9 cellular contexts compared by ENCODE assay signal in the genomic region with DNA sequence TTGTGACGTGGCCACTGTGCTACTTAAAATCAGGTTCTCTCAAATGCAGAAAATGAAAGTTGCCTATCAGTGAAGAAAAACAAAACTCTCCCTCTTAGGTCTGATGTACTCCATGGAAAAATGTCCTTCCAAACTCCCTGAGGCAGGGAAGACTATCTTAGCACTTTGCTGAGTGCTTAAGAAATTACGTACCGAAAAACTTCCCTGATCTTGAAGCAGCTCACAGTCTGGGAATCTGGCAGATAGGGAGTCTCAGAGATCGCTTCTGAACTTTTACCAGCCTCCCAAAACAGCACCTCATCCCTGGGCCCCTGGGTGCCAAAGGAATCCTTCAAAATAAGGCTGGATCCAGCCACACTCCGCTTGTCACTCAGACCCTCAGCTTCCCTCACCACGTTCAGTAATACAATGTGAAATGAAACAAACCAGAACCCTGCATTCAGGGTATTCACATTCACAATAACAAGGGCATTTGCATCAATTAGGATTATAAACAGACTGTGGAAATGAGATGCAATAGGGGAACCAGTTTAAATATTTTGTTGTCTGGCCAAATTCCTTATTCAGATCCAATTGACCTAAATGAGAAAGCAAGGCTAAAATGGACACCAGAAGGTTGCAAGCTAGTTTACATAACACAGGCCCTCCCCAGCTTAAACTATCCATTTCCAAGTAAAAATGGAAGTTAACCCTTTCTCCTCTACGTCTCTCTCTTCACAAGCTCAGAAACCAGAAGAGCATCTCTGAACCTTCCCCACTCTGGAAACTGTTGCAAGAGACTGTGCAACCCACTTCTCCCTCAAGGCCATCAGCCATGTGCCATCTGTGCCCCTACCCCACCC. TPM values are rescaled to one million over a fixed set of nuclear protein-coding genes. Genes with fewer than 3 reads are reported as not detected.
A peak's percentile ranks its signal among the peaks of the same experiment; 100 is the strongest.
DNase-seq lines count a peak whose midpoint lies in the region; ATAC-seq and TF ChIP-seq lines count a peak whose summit lies in the region.
"Had no signal": no experiment of that assay in that cellular context is flagged by ENCODE, and none has a peak within 500 bp of the region (broad histone marks: within the 10 kb centered on the region; RNA-seq: fewer than 3 reads in every experiment).

No MANE protein-coding gene starts in this region.

- DNase-seq in BJ (ENCODE audit: low read depth) = no peak
- peak; percentile 17 for DNase-seq in cerebellum (ENCODE audit: low spot score)
- DNase-seq in effector memory CD8-positive, alpha-beta T cell = no peak
- no peak for DNase-seq in OCI-M1 (lab: John Stamatoyannopoulos, UW)
- no peak for DNase-seq in NCI-H146 (lab: John Stamatoyannopoulos, UW)
- DNase-seq in NCI-H2107 (lab: John Stamatoyannopoulos, UW) = no peak

- H3K27me3 Mint-ChIP-seq in effector memory CD8-positive, alpha-beta T cell = peaks cover 28 to 42% of the 10 kb centered on the region in 2 donors

- CTCF ChIA-PET in BJ (lab: Yijun Ruan, JAX) = interaction anchor here (0.6 to 1.2 kb wide), 4 partner anchors 8 to 124 kb away, joined by 3 to 4 read pairs (median 3); no protein-coding TSS in a partner anchor

- H3K36me3 ChIP-seq in BJ (ENCODE audit: control insufficient read depth, insufficient read depth, low read length) (no peaks in the 10 kb centered on the region), mucosa of stomach (ENCODE audit: control insufficient read depth, insufficient read depth, low read length) (no peaks in the 10 kb centered on the region)
- H3K36me3 ChIP-seq: cardiac muscle cell had no signal

- ATAC-seq in HG03097 (IDR thresholded peaks at IDR 0.05; ENCODE audit: low FRiP score, unreplicated experiment) = peak; percentile 24
- ATAC-seq in effector memory CD8-positive, alpha-beta T cell (replicated peaks) = no peak

- H3K4me3 ChIP-seq in BJ (ENCODE audit: low read depth, low read length) = peak overlapping the region; percentile 29
- no peak overlapping the region for H3K4me3 ChIP-seq in mucosa of stomach (ENCODE audit: low read length)
- H3K4me3 ChIP-seq: cardiac muscle cell had no signal

- H3K4me1 ChIP-seq in mucosa of stomach (ENCODE audit: control insufficient read depth, insufficient read depth, low read length) = peaks cover 17% of the 10 kb centered on the region

- H3K9me3 ChIP-seq in mucosa of stomach (ENCODE audit: control insufficient read depth, low read length) = peaks cover 6% of the 10 kb centered on the region

- no peaks in the 10 kb centered on the region for H3K27me3 ChIP-seq in BJ (ENCODE audit: control insufficient read depth, insufficient read depth, low read length)
- no peaks in the 10 kb centered on the region for H3K27me3 ChIP-seq in mucosa of stomach (ENCODE audit: control insufficient read depth, insufficient read depth, low read length)
- H3K27me3 ChIP-seq: cardiac muscle cell had no signal

- H3K27ac Mint-ChIP-seq in effector memory CD8-positive, alpha-beta T cell = no peak overlapping the region

- H3K9me3 Mint-ChIP-seq in effector memory CD8-positive, alpha-beta T cell = peaks cover 3 to 7% of the 10 kb centered on the region in 2 donors

- TF ChIP-seq CTCF in BJ (IDR thresholded peaks at IDR 0.05; ENCODE audit: insufficient read depth, low read depth, low read length) = no peak

- peak overlapping the region; percentile 22 for H3K9ac ChIP-seq in mucosa of stomach (ENCODE audit: low read length)

- H3K4me1 Mint-ChIP-seq in effector memory CD8-positive, alpha-beta T cell (ENCODE audit: low read depth in 2 of 2) = peaks cover 5 to 8% of the 10 kb centered on the region in 2 donors

- H3K36me3 Mint-ChIP-seq in effector memory CD8-positive, alpha-beta T cell (ENCODE audit: insufficient read depth) = peaks cover 2% of the 10 kb centered on the region

- H3K4me3 Mint-ChIP-seq in effector memory CD8-positive, alpha-beta T cell = no peak overlapping the region

- POLR2A ChIA-PET in BJ (lab: Charles Lee) = no interaction called here

RNA-seq across cellular contexts. Expression of a gene that starts 20.9 kb away (rescaled TPM):
- polyA plus RNA-seq in BJ (2011; rRNA removed) = 9.6 and 11.2 TPM in 2 replicates
- 14.6 and 16.1 TPM in 2 replicates for polyA minus RNA-seq in BJ (2011; rRNA and poly(A)+ RNA removed)
- total RNA-seq in cerebellum = 9.2 TPM

RNA-seq across cellular contexts. Expression of a gene that starts 21.4 kb away (rescaled TPM):
- polyA plus RNA-seq in BJ (2011; rRNA removed) = 0.32 and 0.45 TPM in 2 replicates
- 0.26 and 0.71 TPM in 2 replicates for polyA minus RNA-seq in BJ (2011; rRNA and poly(A)+ RNA removed)
- total RNA-seq in cerebellum = 1.8 TPM
- total RNA-seq: cardiac muscle cell had no signal
- polyA plus RNA-seq: cardiac muscle cell had no signal
